In genomic region chr2:14231499-14231898, GRCh38 we compare ENCODE assay signal across 24 cellular contexts.
"Had no signal": no experiment of that assay in that cellular context is flagged by ENCODE, and none has a peak within 500 bp of the region (broad histone marks: within the 10 kb centered on the region; RNA-seq: fewer than 3 reads in every experiment).

No MANE protein-coding gene starts in this region.

- H3K9me3 ChIP-seq: colonic mucosa, esophagus squamous epithelium, lower lobe of right lung, prostate gland, right atrium auricular region, suprapubic skin, transverse colon, upper lobe of right lung, vagina had no signal

- H3K27ac ChIP-seq: colonic mucosa, esophagus squamous epithelium, lower lobe of right lung, prostate gland, right atrium auricular region, suprapubic skin, transverse colon, upper lobe of right lung, vagina had no signal

- DNase-seq: colonic mucosa; effector memory CD4-positive, alpha-beta T cell; erythroblast; esophagus squamous epithelium; head of caudate nucleus; kidney glomerular epithelial cell; left colon; left ventricle myocardium superior; lower lobe of right lung; natural killer cell; stimulated activated CD4-positive, alpha-beta T cell treated with anti-CD3 and anti-CD28 coated beads, Interleukin-12 subunit alpha, Interleukin-12 subunit beta, amount 100 ng/mL, for 4 hours; stimulated activated CD4-positive, alpha-beta T cell treated with anti-CD3 and anti-CD28 coated beads, Interleukin-1b, Interleukin-23, amount 100 ng/mL, for 48 hours; stimulated activated CD4-positive, alpha-beta T cell treated with anti-CD3 and anti-CD28 coated beads, Interleukin-4, amount 100 ng/mL, for 1 hour; stimulated activated CD8-positive, alpha-beta memory T cell treated with anti-CD3 and anti-CD28 coated beads, Interleukin-4, amount 100 ng/mL, for 48 hours; stimulated activated naive CD4-positive, alpha-beta T cell; stimulated activated naive CD8-positive, alpha-beta T cell treated with anti-CD3 and anti-CD28 coated beads, Interleukin-15, amount 100 ng/mL, for 72 hours; transverse colon; upper lobe of right lung had no signal

- ATAC-seq: left colon; left ventricle myocardium superior; lower lobe of right lung; natural killer cell; sciatic nerve; stimulated activated naive CD8-positive, alpha-beta T cell treated with anti-CD3 and anti-CD28 coated beads, Interleukin-15, amount 100 ng/mL, for 72 hours; upper lobe of right lung had no signal

- H3K4me3 ChIP-seq: colonic mucosa, esophagus squamous epithelium, lower lobe of right lung, prostate gland, right atrium auricular region, smooth muscle cell, suprapubic skin, transverse colon, upper lobe of right lung, vagina had no signal

- H3K27me3 ChIP-seq: colonic mucosa, esophagus squamous epithelium, right atrium auricular region, suprapubic skin, transverse colon, upper lobe of right lung, vagina had no signal

- H3K4me2 ChIP-seq: smooth muscle cell had no signal

- H3K36me3 ChIP-seq: colonic mucosa, esophagus squamous epithelium, lower lobe of right lung, prostate gland, right atrium auricular region, suprapubic skin, transverse colon, upper lobe of right lung, vagina had no signal
